16 cellular contexts compared by ENCODE assay signal in genomic region chr6:52697903-52698302, GRCh38. TPM values are rescaled to one million over a fixed set of nuclear protein-coding genes. Genes with fewer than 3 reads are reported as not detected.
A peak's percentile ranks its signal among the peaks of the same experiment; 100 is the strongest.
DNase-seq lines count a peak whose midpoint lies in the region; TF ChIP-seq lines count a peak whose summit lies in the region.
"Had no signal": no experiment of that assay in that cellular context is flagged by ENCODE, and none has a peak within 500 bp of the region (broad histone marks: within the 10 kb centered on the region; RNA-seq: fewer than 3 reads in every experiment).

No MANE protein-coding gene starts in this region.

- TF ChIP-seq CTCF in LNCaP clone FGC (IDR thresholded peaks at IDR 0.05; ENCODE audit: control insufficient read depth, extremely low read depth, insufficient read depth), result no peak
- peak; percentile 31 for TF ChIP-seq CTCF in brain microvascular endothelial cell (IDR thresholded peaks at IDR 0.05; ENCODE audit: low read depth, low read length, missing control alignments)
- peak; percentile 42 for TF ChIP-seq CTCF in neural cell (IDR thresholded peaks at IDR 0.05; ENCODE audit: poor library complexity, severe bottlenecking)
- TF ChIP-seq CTCF in Calu3 (IDR thresholded peaks at IDR 0.05; ENCODE audit: unreplicated experiment), result no peak

- no peaks in the 10 kb centered on the region for H3K9me2 ChIP-seq in neural cell (ENCODE audit: insufficient read depth, low read length)

- no peaks in the 10 kb centered on the region for H3K36me3 Mint-ChIP-seq in Calu3 (ENCODE audit: insufficient read depth, unreplicated experiment)

- DNase-seq in NCI-H1105 (lab: John Stamatoyannopoulos, UW), result peak; percentile 1
- DNase-seq in NCI-H1105 treated with DMSO at 0.1 percent for 48 hours (lab: John Stamatoyannopoulos, UW), result no peak
- DNase-seq in LNCaP clone FGC (ENCODE audit: low read depth), result peak; percentile 31
- no peak for DNase-seq in brain microvascular endothelial cell
- DNase-seq in Calu3, result no peak
- no peak for DNase-seq in stimulated activated CD4-positive, alpha-beta T cell treated with anti-CD3 and anti-CD28 coated beads, Interleukin-4, amount 100 ng/mL, for 4 hours
- no peak for DNase-seq in globus pallidus (ENCODE audit: low spot score)
- DNase-seq: activated CD4-positive, alpha-beta T cell treated with anti-CD3 and anti-CD28 coated beads for 48 hours; anterior cingulate cortex; effector memory CD8-positive, alpha-beta T cell; NCI-H774; pancreas had no signal

- CTCF ChIA-PET in Calu3 (lab: Charles Lee), result no interaction called here

- H3K4me1 Mint-ChIP-seq in Calu3 (ENCODE audit: low read depth, unreplicated experiment), result no peaks in the 10 kb centered on the region

- intact Hi-C loops in Calu3 (cut with micrococcal nuclease; ENCODE audit: unreplicated experiment), result no loop called here

- no peaks in the 10 kb centered on the region for H3K9me3 ChIP-seq in neural cell (ENCODE audit: low read length)
- H3K9me3 ChIP-seq: pancreas, tibial nerve had no signal

- H3K4me2 ChIP-seq in neural cell (ENCODE audit: low read length), result no peak overlapping the region
- H3K4me2 ChIP-seq: hepatocyte had no signal

- no peak for TF ChIP-seq RAD21 in neural cell (conservative IDR thresholded peaks at IDR 0.05)

- H3K9ac ChIP-seq in neural cell (ENCODE audit: low read length), result no peak overlapping the region

- in situ Hi-C loops in brain microvascular endothelial cell (cut with HindIII; ENCODE audit: low pct_ligation_motif_present, low sequenced_read_pairs), result no loop called here

- H3K79me2 ChIP-seq in neural cell (replicated peaks; ENCODE audit: insufficient read depth, low read length), result no peaks in the 10 kb centered on the region
- H3K79me2 ChIP-seq: hepatocyte had no signal

- H3K27ac Mint-ChIP-seq in Calu3 (ENCODE audit: unreplicated experiment), result no peak overlapping the region
- H3K27ac Mint-ChIP-seq: activated T-helper 1 cell treated with anti-CD3 and anti-CD28 coated beads, Interleukin-12 subunit alpha, Interleukin-12 subunit beta, Interleukin-2, Interleukin-4 antibody, amounts not matched to agents 30 ng/mL and 10 ng/mL and 1 ng/mL, durations not matched to agents 14 hours and 24 hours and 36 hours; effector memory CD8-positive, alpha-beta T cell had no signal

- H3K4me3 ChIP-seq in LNCaP clone FGC (ENCODE audit: low read depth, low read length), result no peak overlapping the region
- H3K4me3 ChIP-seq in brain microvascular endothelial cell (ENCODE audit: low read depth, low read length), result no peak overlapping the region
- H3K4me3 ChIP-seq in neural cell (ENCODE audit: low read length), result no peak overlapping the region
- H3K4me3 ChIP-seq: hepatocyte, pancreas, tibial nerve had no signal

- H2AFZ ChIP-seq in neural cell (ENCODE audit: low read depth, low read length), result peak overlapping the region; percentile 29
- H2AFZ ChIP-seq: hepatocyte had no signal

- H3K9me3 Mint-ChIP-seq in Calu3 (ENCODE audit: low read depth, unreplicated experiment), result no peaks in the 10 kb centered on the region
- H3K9me3 Mint-ChIP-seq: activated T-helper 1 cell treated with anti-CD3 and anti-CD28 coated beads, Interleukin-12 subunit alpha, Interleukin-12 subunit beta, Interleukin-2, Interleukin-4 antibody, amounts not matched to agents 30 ng/mL and 10 ng/mL and 1 ng/mL, durations not matched to agents 14 hours and 24 hours and 36 hours; effector memory CD8-positive, alpha-beta T cell had no signal

- no peaks in the 10 kb centered on the region for H3K27me3 ChIP-seq in brain microvascular endothelial cell (replicated peaks)
- no peaks in the 10 kb centered on the region for H3K27me3 ChIP-seq in neural cell (ENCODE audit: insufficient read depth, low read depth, low read length)
- H3K27me3 ChIP-seq: hepatocyte, pancreas, tibial nerve had no signal

- peak; percentile 10 for TF ChIP-seq EP300 in neural cell (conservative IDR thresholded peaks at IDR 0.05; ENCODE audit: poor library complexity, severe bottlenecking)

- no peaks in the 10 kb centered on the region for H3F3A ChIP-seq in neural cell (ENCODE audit: insufficient read depth, low read length, poor library complexity, severe bottlenecking)

- H4K20me1 ChIP-seq in neural cell (ENCODE audit: insufficient read depth), result no peaks in the 10 kb centered on the region

- BruUV-seq in Calu3 (replicated peaks; lab: Mats Ljungman, UMichigan), result no TSS peak

- no peaks in the 10 kb centered on the region for H3K36me3 ChIP-seq in brain microvascular endothelial cell (replicated peaks)
- no peaks in the 10 kb centered on the region for H3K36me3 ChIP-seq in neural cell (ENCODE audit: insufficient read depth, low read length)
- H3K36me3 ChIP-seq: pancreas had no signal

- H3K27me3 Mint-ChIP-seq in Calu3 (ENCODE audit: unreplicated experiment), result peaks cover 27% of the 10 kb centered on the region

- H3K4me3 Mint-ChIP-seq in Calu3 (ENCODE audit: low read depth, unreplicated experiment), result no peak overlapping the region
- H3K4me3 Mint-ChIP-seq: activated T-helper 1 cell treated with anti-CD3 and anti-CD28 coated beads, Interleukin-12 subunit alpha, Interleukin-12 subunit beta, Interleukin-2, Interleukin-4 antibody, amounts not matched to agents 30 ng/mL and 10 ng/mL and 1 ng/mL, durations not matched to agents 14 hours and 24 hours and 36 hours; effector memory CD8-positive, alpha-beta T cell had no signal

- no peak overlapping the region for H3K27ac ChIP-seq in brain microvascular endothelial cell
- peak overlapping the region; percentile 63 for H3K27ac ChIP-seq in neural cell (ENCODE audit: low read length)
- H3K27ac ChIP-seq: hepatocyte, pancreas, tibial nerve had no signal

TF ChIP-seq in neural cell, 6 proteins besides CTCF, POLR2A, EP300 and RAD21:
- TF ChIP-seq, protein P1, sequence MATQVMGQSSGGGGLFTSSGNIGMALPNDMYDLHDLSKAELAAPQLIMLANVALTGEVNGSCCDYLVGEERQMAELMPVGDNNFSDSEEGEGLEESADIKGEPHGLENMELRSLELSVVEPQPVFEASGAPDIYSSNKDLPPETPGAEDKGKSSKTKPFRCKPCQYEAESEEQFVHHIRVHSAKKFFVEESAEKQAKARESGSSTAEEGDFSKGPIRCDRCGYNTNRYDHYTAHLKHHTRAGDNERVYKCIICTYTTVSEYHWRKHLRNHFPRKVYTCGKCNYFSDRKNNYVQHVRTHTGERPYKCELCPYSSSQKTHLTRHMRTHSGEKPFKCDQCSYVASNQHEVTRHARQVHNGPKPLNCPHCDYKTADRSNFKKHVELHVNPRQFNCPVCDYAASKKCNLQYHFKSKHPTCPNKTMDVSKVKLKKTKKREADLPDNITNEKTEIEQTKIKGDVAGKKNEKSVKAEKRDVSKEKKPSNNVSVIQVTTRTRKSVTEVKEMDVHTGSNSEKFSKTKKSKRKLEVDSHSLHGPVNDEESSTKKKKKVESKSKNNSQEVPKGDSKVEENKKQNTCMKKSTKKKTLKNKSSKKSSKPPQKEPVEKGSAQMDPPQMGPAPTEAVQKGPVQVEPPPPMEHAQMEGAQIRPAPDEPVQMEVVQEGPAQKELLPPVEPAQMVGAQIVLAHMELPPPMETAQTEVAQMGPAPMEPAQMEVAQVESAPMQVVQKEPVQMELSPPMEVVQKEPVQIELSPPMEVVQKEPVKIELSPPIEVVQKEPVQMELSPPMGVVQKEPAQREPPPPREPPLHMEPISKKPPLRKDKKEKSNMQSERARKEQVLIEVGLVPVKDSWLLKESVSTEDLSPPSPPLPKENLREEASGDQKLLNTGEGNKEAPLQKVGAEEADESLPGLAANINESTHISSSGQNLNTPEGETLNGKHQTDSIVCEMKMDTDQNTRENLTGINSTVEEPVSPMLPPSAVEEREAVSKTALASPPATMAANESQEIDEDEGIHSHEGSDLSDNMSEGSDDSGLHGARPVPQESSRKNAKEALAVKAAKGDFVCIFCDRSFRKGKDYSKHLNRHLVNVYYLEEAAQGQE (IDR thresholded peaks at IDR 0.05; ENCODE audit: borderline replicate concordance), result no peak

RNA-seq across cellular contexts. Expression of gene TMEM14A, which starts 27.0 kb away (rescaled TPM):
- 268 and 326 TPM in 2 replicates for polyA plus RNA-seq in neural cell
- 72.6 and 91.2 TPM in 2 replicates for polyA minus RNA-seq in neural cell
- total RNA-seq in Calu3 (2022), result 28.0 and 34.6 TPM in 2 replicates

Comparison
In these comparisons a context has a peak if more than half of its experiments do, and no peak if none do; other contexts are left out.
1. DNase-seq: peak in NCI-H1105 (single experiment) and LNCaP clone FGC (single experiment); none in NCI-H1105 treated with DMSO at 0.1 percent for 48 hours (single experiment), brain microvascular endothelial cell (single experiment), Calu3 (single experiment), stimulated activated CD4-positive, alpha-beta T cell treated with anti-CD3 and anti-CD28 coated beads, Interleukin-4, amount 100 ng/mL, for 4 hours (0 of 2) and globus pallidus (single experiment).
2. CTCF ChIP-seq: peak in brain microvascular endothelial cell (single experiment) and neural cell (single experiment); none in LNCaP clone FGC (single experiment) and Calu3 (single experiment).